In genomic region chr17:3768786-3769185, GRCh38 we compare ENCODE assay signal across 12 cellular contexts.
"Had no signal": no experiment of that assay in that cellular context is flagged by ENCODE, and none has a peak within 500 bp of the region (broad histone marks: within the 10 kb centered on the region; RNA-seq: fewer than 3 reads in every experiment).

No MANE protein-coding gene starts in this region.

- DNase-seq: activated CD4-positive, alpha-beta T cell treated with anti-CD3 and anti-CD28 coated beads for 48 hours; activated gamma-delta T cell treated with Interleukin-2 at 50 U/mL for 16 hours; activated T-cell treated with anti-CD3 and anti-CD28 coated beads, Interleukin-2, amount 50 U/mL, for 72 hours; effector CD8-positive, alpha-beta T cell; gastrocnemius medialis; heart right ventricle; left ventricle myocardium inferior; right cardiac atrium; stimulated activated naive B cell treated with anti-CD40 and anti-IgM and Interleukin-4, amounts not matched to agents 10 μg/mL and 1 μg/mL and 100 μg/mL, for 72 hours had no signal

- H3K4me3 Mint-ChIP-seq: activated T-cell treated with anti-CD3 and anti-CD28 coated beads, Interleukin-2, amount 50 U/mL, for 72 hours; stimulated activated naive B cell treated with anti-CD40 and anti-IgM and Interleukin-4, amounts not matched to agents 10 μg/mL and 1 μg/mL and 100 μg/mL, for 72 hours; WTC11 had no signal

- H3K27ac Mint-ChIP-seq: activated T-cell treated with anti-CD3 and anti-CD28 coated beads, Interleukin-2, amount 50 U/mL, for 72 hours; progenitor cell of endocrine pancreas; stimulated activated naive B cell treated with anti-CD40 and anti-IgM and Interleukin-4, amounts not matched to agents 10 μg/mL and 1 μg/mL and 100 μg/mL, for 72 hours; WTC11 had no signal

- ATAC-seq: activated T-cell treated with anti-CD3 and anti-CD28 coated beads, Interleukin-2, amount 50 U/mL, for 72 hours; gastrocnemius medialis; SK-N-SH treated with all-trans-retinoic acid at 6 μM for 48 hours; stimulated activated naive B cell treated with anti-CD40 and anti-IgM and Interleukin-4, amounts not matched to agents 10 μg/mL and 1 μg/mL and 100 μg/mL, for 72 hours had no signal

- H3K27me3 Mint-ChIP-seq: stimulated activated naive B cell treated with anti-CD40 and anti-IgM and Interleukin-4, amounts not matched to agents 10 μg/mL and 1 μg/mL and 100 μg/mL, for 72 hours had no signal
